Comparison of ENCODE assay signal across 17 cellular contexts in the genomic region with DNA sequence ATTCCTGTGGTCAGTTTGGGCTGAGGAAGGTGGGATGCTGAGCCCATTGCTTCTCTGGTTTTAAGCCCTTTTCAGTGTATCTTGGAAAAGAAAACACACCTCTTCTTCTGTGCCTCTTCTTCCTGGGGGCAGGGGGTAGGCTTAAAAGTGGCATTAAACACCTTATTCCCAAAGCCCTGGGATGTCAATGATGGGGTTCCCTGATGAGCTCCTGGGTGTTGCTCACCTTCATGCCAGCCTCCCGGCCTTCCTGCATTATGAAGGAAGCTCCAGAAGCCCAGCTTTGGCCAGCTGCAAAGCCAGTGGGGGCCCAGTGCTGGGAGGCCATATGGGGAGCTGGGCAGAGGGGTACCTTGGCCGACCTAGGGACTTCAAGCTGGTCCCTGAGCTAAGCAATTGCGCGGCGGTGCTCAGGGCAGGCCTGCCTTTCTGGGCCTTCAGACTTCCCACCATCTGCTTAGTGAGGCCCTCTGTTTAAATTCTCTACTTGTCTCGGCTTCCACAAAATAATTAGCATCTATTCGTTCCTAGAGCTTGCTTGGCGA.
"Had no signal": no experiment of that assay in that cellular context is flagged by ENCODE, and none has a peak within 500 bp of the region (broad histone marks: within the 10 kb centered on the region; RNA-seq: fewer than 3 reads in every experiment).

No MANE protein-coding gene starts in this region.

- H3K4me1 Mint-ChIP-seq: stimulated activated effector memory CD8-positive, alpha-beta T cell treated with anti-CD3 and anti-CD28 coated beads, Interleukin-12 subunit alpha, Interleukin-12 subunit beta, amount 100 ng/mL, for 72 hours had no signal

- FAIRE-seq: pancreas had no signal

- H3K4me2 ChIP-seq: smooth muscle cell had no signal

- ATAC-seq: effector memory CD8-positive, alpha-beta T cell; gastroesophageal sphincter had no signal

- H3K9me3 Mint-ChIP-seq: effector memory CD8-positive, alpha-beta T cell; stimulated activated naive CD8-positive, alpha-beta T cell treated with anti-CD3 and anti-CD28 coated beads, Interleukin-15, Interleukin-2, amounts not matched to agents 100 ng/mL and 50 ng/mL, for 24 hours had no signal

- H3K4me3 Mint-ChIP-seq: effector memory CD8-positive, alpha-beta T cell; naive thymus-derived CD8-positive, alpha-beta T cell; stimulated activated effector memory CD8-positive, alpha-beta T cell treated with anti-CD3 and anti-CD28 coated beads, Interleukin-12 subunit alpha, Interleukin-12 subunit beta, amount 100 ng/mL, for 72 hours; stimulated activated naive CD8-positive, alpha-beta T cell treated with anti-CD3 and anti-CD28 coated beads, Interleukin-15, Interleukin-2, amounts not matched to agents 100 ng/mL and 50 ng/mL, for 24 hours had no signal

- H3K27me3 ChIP-seq: pancreas, testis, tibial nerve had no signal

- H3K9me3 ChIP-seq: pancreas, testis had no signal

- H3K27ac ChIP-seq: esophagus squamous epithelium, gastroesophageal sphincter, pancreas, testis, tibial nerve had no signal

- H3K27ac Mint-ChIP-seq: effector memory CD8-positive, alpha-beta T cell; naive thymus-derived CD8-positive, alpha-beta T cell; progenitor cell of endocrine pancreas; stimulated activated effector memory CD8-positive, alpha-beta T cell treated with anti-CD3 and anti-CD28 coated beads, Interleukin-12 subunit alpha, Interleukin-12 subunit beta, amount 100 ng/mL, for 72 hours; stimulated activated naive CD8-positive, alpha-beta T cell treated with anti-CD3 and anti-CD28 coated beads, Interleukin-15, Interleukin-2, amounts not matched to agents 100 ng/mL and 50 ng/mL, for 24 hours had no signal

- H3K4me3 ChIP-seq: esophagus squamous epithelium, gastroesophageal sphincter, pancreas, smooth muscle cell, testis, tibial nerve had no signal

- H3K36me3 ChIP-seq: esophagus squamous epithelium, gastroesophageal sphincter, pancreas, tibial nerve had no signal

- H3K4me1 ChIP-seq: esophagus squamous epithelium, gastroesophageal sphincter, pancreas, testis, tibial nerve had no signal

- DNase-seq: effector memory CD8-positive, alpha-beta T cell; esophagus squamous epithelium; foreskin fibroblast; left colon; mammary epithelial cell; right cardiac atrium; stimulated activated CD4-positive, alpha-beta T cell treated with anti-CD3 and anti-CD28 coated beads, Interleukin-4, amount 100 ng/mL, for 1 hour; stimulated activated CD8-positive, alpha-beta memory T cell treated with anti-CD3 and anti-CD28 coated beads, Interleukin-4, amount 100 ng/mL, for 48 hours; testis had no signal
